22 cellular contexts compared by ENCODE assay signal in genomic region chr2:69036926-69037325, GRCh38. TPM values are rescaled to one million over a fixed set of nuclear protein-coding genes. Genes with fewer than 3 reads are reported as not detected.
DNase-seq lines count a peak whose midpoint lies in the region; ATAC-seq, FAIRE-seq and TF ChIP-seq lines count a peak whose summit lies in the region.
"Had no signal": no experiment of that assay in that cellular context is flagged by ENCODE, and none has a peak within 500 bp of the region (broad histone marks: within the 10 kb centered on the region; RNA-seq: fewer than 3 reads in every experiment).

No MANE protein-coding gene starts in this region.

- CTCF ChIA-PET in CD8-positive, alpha-beta T cell (lab: Charles Lee): no interaction called here
- CTCF ChIA-PET in HepG2 (lab: Yijun Ruan, JAX; ENCODE audit: low intra/inter-chr PET ratio, low total read pairs): no interaction called here

- peaks cover 93% of the 10 kb centered on the region for H3K79me2 ChIP-seq in osteoblast (ENCODE audit: insufficient read depth, low read length)
- no peaks in the 10 kb centered on the region for H3K79me2 ChIP-seq in HepG2 (ENCODE audit: insufficient read depth, low read length)

- in situ Hi-C loops in SK-MEL-5 (cut with HindIII; ENCODE audit: low pct_unique_long_range_greater_than_20kb, low sequenced_read_pairs) (no loop called here), HepG2 (cut with HindIII; ENCODE audit: extremely low pct_ligation_motif_present, low pct_unique_long_range_greater_than_20kb) (no loop called here)

- H3K4me3 Mint-ChIP-seq in CD8-positive, alpha-beta T cell: no peak overlapping the region
- H3K4me3 Mint-ChIP-seq: GM23338 had no signal

- peak; percentile 75 for DNase-seq in EH (ENCODE audit: low read depth)
- peak; percentile 33 for DNase-seq in SK-MEL-5 (ENCODE audit: low read depth, low spot score)
- peak; percentile 66 for DNase-seq in esophagus muscularis mucosa (ENCODE audit: extremely low spot score)
- DNase-seq in osteoblast (ENCODE audit: insufficient read length, low spot score, missing footprints): no peak
- no peak for DNase-seq in CD8-positive, alpha-beta T cell
- no peak for DNase-seq in cerebellar cortex (ENCODE audit: low spot score)
- DNase-seq in HepG2 (ENCODE audit: low spot score): no peak
- no peak for DNase-seq in SHP77 (lab: John Stamatoyannopoulos, UW)
- DNase-seq: DMS153, KBM-7, NCI-H1092 treated with DMSO at 0.1 percent for 48 hours, NCI-H1694 treated with DMSO at 0.1 percent for 48 hours, NCI-H2171, NCI-H446 treated with DMSO at 0.1 percent for 48 hours, NCI-H748 treated with DMSO at 0.1 percent for 48 hours, PC-3, SK-N-SH had no signal

- H2AFZ ChIP-seq in osteoblast (ENCODE audit: low read length) (no peak overlapping the region), HepG2 (ENCODE audit: low read length) (no peak overlapping the region)
- H2AFZ ChIP-seq: GM23338 had no signal

- TF ChIP-seq POLR2A in esophagus muscularis mucosa (IDR thresholded peaks at IDR 0.05; ENCODE audit: low read depth): no peak
- TF ChIP-seq POLR2A in HepG2 (IDR thresholded peaks at IDR 0.05; ENCODE audit: insufficient read depth in 1 of 2, low read depth in 2 of 2, low read length in 2 of 2): no peak

- no peak overlapping the region for H3K4me3 ChIP-seq in esophagus muscularis mucosa
- H3K4me3 ChIP-seq in osteoblast (ENCODE audit: insufficient read depth, low read length): no peak overlapping the region
- no peak overlapping the region for H3K4me3 ChIP-seq in CD8-positive, alpha-beta T cell (ENCODE audit: low read depth, low read length)
- H3K4me3 ChIP-seq in HepG2 (replicated peaks in 1 of 3; ENCODE audit: insufficient read depth in 1 of 3, low read depth in 2 of 3, low read length in 3 of 3): no peak overlapping the region
- H3K4me3 ChIP-seq: BLaER1 treated with 17β-estradiol and CSF1 and Interleukin-3, amounts not matched to agents 10 nM and 100 nM; GM23338 had no signal

- H3K9ac ChIP-seq in HepG2 (ENCODE audit: insufficient read depth, low read depth, low read length): no peak overlapping the region
- H3K9ac ChIP-seq: BLaER1 treated with 17β-estradiol and CSF1 and Interleukin-3, amounts not matched to agents 10 nM and 100 nM; SK-N-SH had no signal

- POLR2A ChIA-PET in CD8-positive, alpha-beta T cell (lab: Charles Lee): no interaction called here
- POLR2A ChIA-PET in HepG2 (lab: Yijun Ruan, JAX): no interaction called here

- no peaks in the 10 kb centered on the region for H3K36me3 Mint-ChIP-seq in CD8-positive, alpha-beta T cell

- H3K9me3 Mint-ChIP-seq in CD8-positive, alpha-beta T cell: no peaks in the 10 kb centered on the region
- H3K9me3 Mint-ChIP-seq: GM23338 had no signal

- H4K20me1 ChIP-seq in osteoblast (ENCODE audit: insufficient read depth, low read length) (peaks cover 53% of the 10 kb centered on the region), HepG2 (ENCODE audit: insufficient read depth, low read length) (no peaks in the 10 kb centered on the region)
- H4K20me1 ChIP-seq: BLaER1 treated with 17β-estradiol and CSF1 and Interleukin-3, amounts not matched to agents 10 nM and 100 nM had no signal

- no peak for ATAC-seq in CD8-positive, alpha-beta T cell
- no peak for ATAC-seq in HepG2
- ATAC-seq: GM23338, PC-3 had no signal

- intact Hi-C loops in esophagus muscularis mucosa (cut with DNase I) (no loop called here), HepG2 (cut with micrococcal nuclease; ENCODE audit: unreplicated experiment) (no loop called here)
- intact Hi-C loops in CD8-positive, alpha-beta T cell (cut with DNase I, micrococcal nuclease): no loop called here

- H3K4me1 ChIP-seq in esophagus muscularis mucosa (peaks cover 0 to 67% (median 53%) of the 10 kb centered on the region in 4 donors), osteoblast (ENCODE audit: insufficient read depth, low read length) (peaks cover 26% of the 10 kb centered on the region), HepG2 (ENCODE audit: insufficient read depth, low read length) (peaks cover 23% of the 10 kb centered on the region)
- H3K4me1 ChIP-seq in CD8-positive, alpha-beta T cell (ENCODE audit: insufficient read depth, low read length): no peaks in the 10 kb centered on the region

- H3K36me3 ChIP-seq in esophagus muscularis mucosa: peaks cover 0 to 14% (median 4%) of the 10 kb centered on the region in 4 donors
- peaks cover 29% of the 10 kb centered on the region for H3K36me3 ChIP-seq in osteoblast (ENCODE audit: insufficient read depth, low read length)
- H3K36me3 ChIP-seq in CD8-positive, alpha-beta T cell (ENCODE audit: insufficient read depth, low read length): no peaks in the 10 kb centered on the region
- H3K36me3 ChIP-seq in HepG2 (replicated peaks in 1 of 2; ENCODE audit: control insufficient read depth in 1 of 2, insufficient read depth in 2 of 2, low read length in 2 of 2): 0 out of 5 replicates have a peak, but pooled peaks cover 0 to 3% of the 10 kb centered on the region in 2 experiments

- H3K27me3 ChIP-seq in esophagus muscularis mucosa (no peaks in the 10 kb centered on the region), osteoblast (ENCODE audit: insufficient read depth, low read length) (no peaks in the 10 kb centered on the region), HepG2 (ENCODE audit: control insufficient read depth in 1 of 2, insufficient read depth in 2 of 2, low read length in 2 of 2) (no peaks in the 10 kb centered on the region)
- peaks cover 7% of the 10 kb centered on the region for H3K27me3 ChIP-seq in CD8-positive, alpha-beta T cell (ENCODE audit: insufficient read depth, low read length)
- H3K27me3 ChIP-seq: BLaER1 treated with 17β-estradiol and CSF1 and Interleukin-3, amounts not matched to agents 10 nM and 100 nM had no signal

- H3K27ac ChIP-seq in esophagus muscularis mucosa (replicated peaks in 1 of 4) (no peak overlapping the region), osteoblast (ENCODE audit: low read depth, low read length) (peak overlapping the region; percentile 70), HepG2 (ENCODE audit: extremely low read length, insufficient read depth, low read length) (no peak overlapping the region)
- H3K27ac ChIP-seq in CD8-positive, alpha-beta T cell (ENCODE audit: low read depth, low read length): no peak overlapping the region
- H3K27ac ChIP-seq: BLaER1 treated with 17β-estradiol and CSF1 and Interleukin-3, amounts not matched to agents 10 nM and 100 nM; HL-60 had no signal

- TF ChIP-seq RAD21 in HepG2 (CRISPR knock-in tag; IDR thresholded peaks at IDR 0.05): no peak

- H3K4me1 Mint-ChIP-seq in CD8-positive, alpha-beta T cell (ENCODE audit: low read depth): no peaks in the 10 kb centered on the region

- no peak for FAIRE-seq in HepG2 (lab: Jason Lieb, UNC)
- FAIRE-seq: G401.6, GM12892 had no signal

- no TSS peak for BruUV-seq in HepG2 (replicated peaks; lab: Mats Ljungman, UMichigan)

- H3K27me3 Mint-ChIP-seq in CD8-positive, alpha-beta T cell (ENCODE audit: low read depth): peaks cover 12% of the 10 kb centered on the region

- TF ChIP-seq EP300 in esophagus muscularis mucosa (IDR thresholded peaks at IDR 0.05) (no peak), HepG2 (IDR thresholded peaks at IDR 0.05; ENCODE audit: low read depth in 2 of 2, low read length in 2 of 2) (no peak), HepG2 (CRISPR knock-in tag; IDR thresholded peaks at IDR 0.05; ENCODE audit: borderline replicate concordance) (no peak)

- TF ChIP-seq CTCF in esophagus muscularis mucosa (IDR thresholded peaks at IDR 0.05): no peak
- TF ChIP-seq CTCF in osteoblast (IDR thresholded peaks at IDR 0.05; ENCODE audit: extremely low read depth, low read depth, low read length): no peak
- no peak for TF ChIP-seq CTCF in CD8-positive, alpha-beta T cell (IDR thresholded peaks at IDR 0.05)
- no peak for TF ChIP-seq CTCF in HepG2 (CRISPR knock-in tag; IDR thresholded peaks at IDR 0.05)

- WGBS in esophagus muscularis mucosa: 96% methylated on average over 3 of the region's 4 CpGs
- WGBS in HepG2 (ENCODE audit: low lambda C conversion rate): 89% methylated on average over 4 of the region's 4 CpGs

- no peak overlapping the region for H3K27ac Mint-ChIP-seq in CD8-positive, alpha-beta T cell
- H3K27ac Mint-ChIP-seq: GM23338 had no signal

- no peaks in the 10 kb centered on the region for H3K9me3 ChIP-seq in esophagus muscularis mucosa
- no peaks in the 10 kb centered on the region for H3K9me3 ChIP-seq in osteoblast (ENCODE audit: low read depth, low read length)
- no peaks in the 10 kb centered on the region for H3K9me3 ChIP-seq in CD8-positive, alpha-beta T cell (ENCODE audit: low read length)
- H3K9me3 ChIP-seq in HepG2 (ENCODE audit: low read length): no peaks in the 10 kb centered on the region
- H3K9me3 ChIP-seq: BLaER1 treated with 17β-estradiol and CSF1 and Interleukin-3, amounts not matched to agents 10 nM and 100 nM; SK-N-SH had no signal

- no peak overlapping the region for H3K4me2 ChIP-seq in osteoblast (ENCODE audit: insufficient read depth, low read length)
- H3K4me2 ChIP-seq in HepG2 (ENCODE audit: low read depth, low read length): no peak overlapping the region
- H3K4me2 ChIP-seq: BLaER1 treated with 17β-estradiol and CSF1 and Interleukin-3, amounts not matched to agents 10 nM and 100 nM; GM23338; SK-N-SH had no signal

RNA-seq across cellular contexts. Expression of gene ANTXR1, which starts 23.9 kb away (rescaled TPM):
- 51.6 and 55.2 TPM in 2 replicates for total RNA-seq in SK-MEL-5 (2014; rRNA removed; shearing (Covaris generic))
- polyA plus RNA-seq in SK-MEL-5 (2015; cell fraction: cytosol; rRNA removed): 127 and 159 TPM in 2 replicates
- polyA plus RNA-seq in SK-MEL-5 (2015; cell fraction: nucleus; rRNA removed): 31.0 and 40.5 TPM in 2 replicates
- total RNA-seq in esophagus muscularis mucosa: 100 to 1,000 TPM in 1 of 4 donors, 10 to 100 TPM in 3; 74.6 to 115 (median 92.1) TPM
- 123 and 134 TPM in 2 replicates for total RNA-seq in osteoblast
- not detected for total RNA-seq in CD8-positive, alpha-beta T cell
- total RNA-seq in HepG2 (2016; rRNA removed; fragmentation: Illumina TruSeq; extraction: Trizol): 9.2 and 12.7 TPM in 2 replicates
- 1.9 and 2.4 TPM in 2 replicates for total RNA-seq in HepG2 (2016; cell fraction: cytosol; rRNA removed; fragmentation: Illumina TruSeq; extraction: Trizol; ENCODE audit: low read depth)
- 7.7 and 13.3 TPM in 2 replicates for total RNA-seq in HepG2 (2016; cell fraction: insoluble cytoplasmic fraction; rRNA removed; fragmentation: Illumina TruSeq; extraction: Trizol)
- 8.7 TPM in 2 replicates for total RNA-seq in HepG2 (2016; cell fraction: membrane; rRNA removed; fragmentation: Illumina TruSeq; extraction: Trizol)
- total RNA-seq in HepG2 (2016; cell fraction: nucleus; rRNA removed; fragmentation: Illumina TruSeq; extraction: Trizol): 25.0 and 27.3 TPM in 2 replicates
- 3.6 and 4.5 TPM in 2 replicates for polyA plus RNA-seq in HepG2 (2011; rRNA removed)
- polyA plus RNA-seq in HepG2 (2011; cell fraction: cytosol; rRNA removed): 2.8 and 3.6 TPM in 2 replicates
- 4.9 and 6.2 TPM in 2 replicates for polyA plus RNA-seq in HepG2 (2011; cell fraction: nucleus; rRNA removed)
- 5.4 and 5.7 TPM in 2 replicates for polyA plus RNA-seq in HepG2 (2012)
- polyA plus RNA-seq in HepG2 (2016; cell fraction: cytosol; fragmentation: Illumina TruSeq; extraction: Trizol; ENCODE audit: low read depth): 2.8 TPM in 2 replicates
- polyA plus RNA-seq in HepG2 (2016; cell fraction: insoluble cytoplasmic fraction; fragmentation: Illumina TruSeq; extraction: Trizol; ENCODE audit: low read depth): 13.7 and 15.0 TPM in 2 replicates
- polyA plus RNA-seq in HepG2 (2016; cell fraction: membrane; fragmentation: Illumina TruSeq; extraction: Trizol; ENCODE audit: low read depth): 7.6 and 7.7 TPM in 2 replicates
- 30.8 and 33.8 TPM in 2 replicates for polyA plus RNA-seq in HepG2 (2016; cell fraction: nucleus; fragmentation: Illumina TruSeq; extraction: Trizol; ENCODE audit: insufficient read depth, low read depth)
- polyA minus RNA-seq in HepG2 (2011; rRNA and poly(A)+ RNA removed; ENCODE audit: low replicate concordance): 9.6 and 50.4 TPM in 2 replicates
- polyA minus RNA-seq in HepG2 (2011; cell fraction: cytosol; rRNA and poly(A)+ RNA removed): 5.2 and 6.2 TPM in 2 replicates
- polyA minus RNA-seq in HepG2 (2011; cell fraction: nucleus; rRNA and poly(A)+ RNA removed): 12.5 and 14.8 TPM in 2 replicates

Comparison
In these comparisons a context has a peak if more than half of its experiments do, and no peak if none do; other contexts are left out.
1. DNase-seq: peak in EH (single experiment), SK-MEL-5 (single experiment) and esophagus muscularis mucosa (single experiment); none in osteoblast (single experiment), CD8-positive, alpha-beta T cell (0 of 7), cerebellar cortex (single experiment), HepG2 (single experiment) and SHP77 (0 of 2).